12 cellular contexts compared by ENCODE assay signal in the genomic region with DNA sequence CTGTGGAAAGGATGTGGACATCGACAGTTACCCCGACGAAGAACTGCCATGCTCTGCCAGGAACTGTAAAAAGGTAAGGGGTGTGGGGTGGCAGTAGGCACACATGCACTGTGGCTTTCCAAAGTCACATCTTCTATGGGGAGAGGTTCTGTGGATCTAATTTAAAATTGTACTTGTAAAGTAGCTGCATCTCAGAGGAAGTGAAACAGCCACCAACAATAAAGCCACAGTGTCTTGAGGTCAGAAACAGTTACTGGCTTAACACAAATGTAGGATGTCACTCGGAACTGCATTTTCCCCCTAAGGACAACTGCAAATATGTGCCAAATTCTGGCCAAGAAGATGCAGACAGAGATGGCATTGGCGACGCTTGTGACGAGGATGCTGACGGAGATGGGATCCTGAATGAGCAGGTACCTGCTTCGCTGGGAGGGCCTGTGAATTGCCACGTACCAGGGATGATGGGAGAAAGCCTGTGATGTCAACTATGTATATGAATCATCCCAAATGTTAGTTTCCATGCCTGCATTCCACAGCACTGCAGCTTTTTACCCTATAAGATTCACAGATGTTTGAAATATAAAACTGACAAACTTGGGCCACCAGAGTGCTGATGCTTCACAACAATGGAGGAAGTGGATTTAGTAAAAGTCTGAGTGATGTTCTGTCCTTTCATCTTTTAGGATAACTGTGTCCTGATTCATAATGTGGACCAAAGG. TPM values are rescaled to one million over a fixed set of nuclear protein-coding genes. Genes with fewer than 3 reads are reported as not detected.
DNase-seq lines count a peak whose midpoint lies in the region; ATAC-seq, FAIRE-seq and TF ChIP-seq lines count a peak whose summit lies in the region.
"Had no signal": no experiment of that assay in that cellular context is flagged by ENCODE, and none has a peak within 500 bp of the region (broad histone marks: within the 10 kb centered on the region; RNA-seq: fewer than 3 reads in every experiment).

No MANE protein-coding gene starts in this region.

- peaks cover 69% of the 10 kb centered on the region for H3K4me1 ChIP-seq in BLaER1

- no peaks in the 10 kb centered on the region for H3K27me3 ChIP-seq in BLaER1
- H3K27me3 ChIP-seq in HL-60 (ENCODE audit: insufficient read depth, poor library complexity, severe bottlenecking), result no peaks in the 10 kb centered on the region
- H3K27me3 ChIP-seq in bronchial epithelial cell (ENCODE audit: control insufficient read depth, insufficient read depth, low read length), result no peaks in the 10 kb centered on the region

- H3K27ac ChIP-seq in BLaER1, result peak overlapping the region; percentile 88
- no peak overlapping the region for H3K27ac ChIP-seq in HL-60 (replicated peaks)

- peaks cover 7% of the 10 kb centered on the region; the same call in 1 of the 2 replicates for H3K36me3 ChIP-seq in BLaER1
- no peaks in the 10 kb centered on the region for H3K36me3 ChIP-seq in bronchial epithelial cell (ENCODE audit: control insufficient read depth, insufficient read depth, low read length)

- peak; percentile 26 for DNase-seq in GM20000 (ENCODE audit: low spot score)
- DNase-seq in HL-60 (ENCODE audit: low read depth in 1 of 2, low spot score in 1 of 2), result no peak
- DNase-seq in bronchial epithelial cell (ENCODE audit: low read depth), result no peak
- DNase-seq in NCI-H82 treated with DMSO at 0.1 percent for 48 hours (lab: John Stamatoyannopoulos, UW; ENCODE audit: unreplicated experiment), result no peak
- no peak for DNase-seq in cerebellar cortex (ENCODE audit: low spot score)
- DNase-seq in NCI-H1092 (lab: John Stamatoyannopoulos, UW), result no peak
- DNase-seq: activated T-cell treated with anti-CD3 and anti-CD28 coated beads, Interleukin-2, amount 50 U/mL, for 24 hours; foreskin melanocyte; NCI-H1092 treated with DMSO at 0.1 percent for 48 hours had no signal

- H4K20me1 ChIP-seq in BLaER1, result no peaks in the 10 kb centered on the region

- FAIRE-seq in bronchial epithelial cell (lab: Jason Lieb, UNC), result peak; percentile 40
- FAIRE-seq: TTC549 had no signal

- H3K4me2 ChIP-seq in BLaER1, result peak overlapping the region; percentile 82

- TF ChIP-seq CTCF in GM20000 (IDR thresholded peaks at IDR 0.05; ENCODE audit: extremely low read depth, missing control alignments) (no peak), HL-60 (IDR thresholded peaks at IDR 0.05; ENCODE audit: insufficient read depth, low read length) (no peak), bronchial epithelial cell (IDR thresholded peaks at IDR 0.05; ENCODE audit: insufficient read depth, low read length, severe bottlenecking) (no peak)

- H3K4me3 ChIP-seq in BLaER1 (peak overlapping the region; percentile 51), HL-60 (replicated peaks; ENCODE audit: insufficient read depth, low read length) (peak overlapping the region; percentile 36), bronchial epithelial cell (ENCODE audit: low read depth, low read length) (no peak overlapping the region)

- no peaks in the 10 kb centered on the region for H3K9me3 ChIP-seq in BLaER1

- H3K9ac ChIP-seq in BLaER1, result peak overlapping the region; percentile 69

- no peak for ATAC-seq in HG03135 (IDR thresholded peaks at IDR 0.05; ENCODE audit: unreplicated experiment)

RNA-seq across cellular contexts. Expression of a gene that starts 35.3 kb away (rescaled TPM):
- 0.26 TPM in 2 replicates for total RNA-seq in bronchial epithelial cell
